ENCODE assay signal across 8 cellular contexts in genomic region chr10:9209105-9209798, GRCh38.
DNase-seq lines count a peak whose midpoint lies in the region; ATAC-seq and TF ChIP-seq lines count a peak whose summit lies in the region.

No MANE protein-coding gene starts in this region.

- no peaks in the 10 kb centered on the region for H3K9me3 Mint-ChIP-seq in nephron
- no peaks in the 10 kb centered on the region for H3K9me3 Mint-ChIP-seq in stimulated activated naive B cell treated with anti-CD40 and anti-IgM and Interleukin-4, amounts not matched to agents 10 μg/mL and 1 μg/mL and 100 μg/mL, for 72 hours

- no peaks in the 10 kb centered on the region for H3K4me1 Mint-ChIP-seq in nephron
- H3K4me1 Mint-ChIP-seq in stimulated activated naive B cell treated with anti-CD40 and anti-IgM and Interleukin-4, amounts not matched to agents 10 μg/mL and 1 μg/mL and 100 μg/mL, for 72 hours = no peaks in the 10 kb centered on the region

- H3K9ac ChIP-seq in NT2/D1 (ENCODE audit: insufficient read length, low read depth) = no peak overlapping the region

- no peaks in the 10 kb centered on the region for H3K4me1 ChIP-seq in NT2/D1 (ENCODE audit: insufficient read depth, insufficient read length)

- H3K36me3 Mint-ChIP-seq in nephron (ENCODE audit: low read depth) = no peaks in the 10 kb centered on the region
- no peaks in the 10 kb centered on the region for H3K36me3 Mint-ChIP-seq in stimulated activated naive B cell treated with anti-CD40 and anti-IgM and Interleukin-4, amounts not matched to agents 10 μg/mL and 1 μg/mL and 100 μg/mL, for 72 hours

- peak; percentile 93 to 96 (median 93) for TF ChIP-seq CTCF in nephron (IDR thresholded peaks at IDR 0.05; ENCODE audit: unreplicated experiment in 3 of 3)

- H3K27me3 Mint-ChIP-seq in nephron (ENCODE audit: low read depth) = peaks cover 59% of the 10 kb centered on the region
- peaks cover 0 to 15% of the 10 kb centered on the region in 2 donors for H3K27me3 Mint-ChIP-seq in stimulated activated naive B cell treated with anti-CD40 and anti-IgM and Interleukin-4, amounts not matched to agents 10 μg/mL and 1 μg/mL and 100 μg/mL, for 72 hours

- no peaks in the 10 kb centered on the region for H3K9me3 ChIP-seq in NT2/D1 (ENCODE audit: insufficient read depth, low read length)

- peak; percentile 31 for ATAC-seq in Right ventricle myocardium inferior
- ATAC-seq in HG02981 (IDR thresholded peaks at IDR 0.05; ENCODE audit: unreplicated experiment) = peak; percentile 82
- peak; percentile 57 to 59 for ATAC-seq in stimulated activated naive B cell treated with anti-CD40 and anti-IgM and Interleukin-4, amounts not matched to agents 10 μg/mL and 1 μg/mL and 100 μg/mL, for 72 hours (replicated peaks)

- no peak overlapping the region for H3K27ac Mint-ChIP-seq in nephron
- no peak overlapping the region for H3K27ac Mint-ChIP-seq in stimulated activated naive B cell treated with anti-CD40 and anti-IgM and Interleukin-4, amounts not matched to agents 10 μg/mL and 1 μg/mL and 100 μg/mL, for 72 hours

- intact Hi-C loops in Right ventricle myocardium inferior (cut with DNase I) (loop anchor here (1.0 kb wide), 1 partner anchor 1337 kb away; no protein-coding TSS in a partner anchor), cardiac septum (cut with DNase I) (loop anchor here (2.0 kb wide), 1 partner anchor 1336 kb away; no protein-coding TSS in a partner anchor)

- H3K36me3 ChIP-seq in NT2/D1 (ENCODE audit: insufficient read depth, insufficient read length, low read length) = no peaks in the 10 kb centered on the region

- no peak overlapping the region for H3K4me3 Mint-ChIP-seq in nephron
- H3K4me3 Mint-ChIP-seq in stimulated activated naive B cell treated with anti-CD40 and anti-IgM and Interleukin-4, amounts not matched to agents 10 μg/mL and 1 μg/mL and 100 μg/mL, for 72 hours = no peak overlapping the region

- H3K4me3 ChIP-seq in NT2/D1 (ENCODE audit: insufficient read length, low read depth) = no peak overlapping the region

- DNase-seq in Right ventricle myocardium inferior (ENCODE audit: missing footprints) (no peak), cardiac septum (ENCODE audit: low spot score) (no peak), NT2/D1 (ENCODE audit: low read depth, low spot score) (peak; percentile 58), fibroblast of gingiva (ENCODE audit: low read depth) (peak; percentile 39)
- peak; percentile 80 for DNase-seq in activated T-cell treated with anti-CD3 and anti-CD28 coated beads, Interleukin-2, amount 50 U/mL, for 1 hour
- DNase-seq in stimulated activated naive B cell treated with anti-CD40 and anti-IgM and Interleukin-4, amounts not matched to agents 10 μg/mL and 1 μg/mL and 100 μg/mL, for 72 hours = peak; percentile 26

- H3K27me3 ChIP-seq in NT2/D1 (ENCODE audit: insufficient read depth, insufficient read length) = no peaks in the 10 kb centered on the region

Comparison
In these comparisons a context has a peak if more than half of its experiments do, and no peak if none do; other contexts are left out.
1. ATAC-seq: peak in every context shown above with its lines; median percentile 82 in HG02981; 58 in stimulated activated naive B cell treated with anti-CD40 and anti-IgM and Interleukin-4, amounts not matched to agents 10 μg/mL and 1 μg/mL and 100 μg/mL, for 72 hours; 31 in Right ventricle myocardium inferior.
2. DNase-seq: peak in NT2/D1 (single experiment), activated T-cell treated with anti-CD3 and anti-CD28 coated beads, Interleukin-2, amount 50 U/mL, for 1 hour (single experiment), fibroblast of gingiva (single experiment) and stimulated activated naive B cell treated with anti-CD40 and anti-IgM and Interleukin-4, amounts not matched to agents 10 μg/mL and 1 μg/mL and 100 μg/mL, for 72 hours (single experiment); none in Right ventricle myocardium inferior (single experiment) and cardiac septum (single experiment).